In genomic region chr13:51000576-51001260, GRCh38 we compare ENCODE assay signal across 9 cellular contexts.
DNase-seq lines count a peak whose midpoint lies in the region; ATAC-seq and TF ChIP-seq lines count a peak whose summit lies in the region.
"Had no signal": no experiment of that assay in that cellular context is flagged by ENCODE, and none has a peak within 500 bp of the region (broad histone marks: within the 10 kb centered on the region; RNA-seq: fewer than 3 reads in every experiment).

No MANE protein-coding gene starts in this region.

- POLR2A ChIA-PET in activated CD4-positive, alpha-beta T cell treated with anti-CD3 and anti-CD28 coated beads, Interleukin-2, amount 10 ng/mL, durations not matched to agents 7 days and 5 days (lab: Charles Lee) = no interaction called here

- peak; percentile 29 for DNase-seq in Daoy (ENCODE audit: low read depth)
- DNase-seq in NCI-H1694 treated with DMSO at 0.1 percent for 48 hours (lab: John Stamatoyannopoulos, UW) = peak; percentile 94
- peak; percentile 65 to 66 for DNase-seq in cardiac fibroblast (ENCODE audit: low read depth in 2 of 2)
- peak; percentile 79 for DNase-seq in myocyte (ENCODE audit: low read depth)
- DNase-seq in stimulated activated effector memory CD8-positive, alpha-beta T cell treated with anti-CD3 and anti-CD28 coated beads, Interleukin-12 subunit alpha, Interleukin-12 subunit beta, amount 100 ng/mL, for 72 hours (ENCODE audit: low spot score in 2 of 2) = no peak
- no peak for DNase-seq in activated CD4-positive, alpha-beta T cell treated with anti-CD3 and anti-CD28 coated beads, Interleukin-2, amount 10 ng/mL, durations not matched to agents 7 days and 5 days
- DNase-seq in NOMO-1 (lab: John Stamatoyannopoulos, UW; ENCODE audit: unreplicated experiment in 2 of 2) = no peak

- no peak overlapping the region for H3K27ac Mint-ChIP-seq in stimulated activated effector memory CD8-positive, alpha-beta T cell treated with anti-CD3 and anti-CD28 coated beads, Interleukin-12 subunit alpha, Interleukin-12 subunit beta, amount 100 ng/mL, for 72 hours
- H3K27ac Mint-ChIP-seq in activated CD4-positive, alpha-beta T cell treated with anti-CD3 and anti-CD28 coated beads, Interleukin-2, amount 10 ng/mL, durations not matched to agents 7 days and 5 days = no peak overlapping the region

- CTCF ChIA-PET in activated CD4-positive, alpha-beta T cell treated with anti-CD3 and anti-CD28 coated beads, Interleukin-2, amount 10 ng/mL, durations not matched to agents 7 days and 5 days (lab: Charles Lee) = interaction anchor here (1.2 kb wide), 1 partner anchor 69 kb away, joined by 3 read pairs; no protein-coding TSS in a partner anchor

- TF ChIP-seq CTCF in cardiac fibroblast (IDR thresholded peaks at IDR 0.05; ENCODE audit: low read depth, low read length) = no peak

- H3K27me3 Mint-ChIP-seq in activated CD4-positive, alpha-beta T cell treated with anti-CD3 and anti-CD28 coated beads, Interleukin-2, amount 10 ng/mL, durations not matched to agents 7 days and 5 days = peaks cover 6% of the 10 kb centered on the region

- no peaks in the 10 kb centered on the region for H3K36me3 Mint-ChIP-seq in stimulated activated effector memory CD8-positive, alpha-beta T cell treated with anti-CD3 and anti-CD28 coated beads, Interleukin-12 subunit alpha, Interleukin-12 subunit beta, amount 100 ng/mL, for 72 hours
- no peaks in the 10 kb centered on the region for H3K36me3 Mint-ChIP-seq in activated CD4-positive, alpha-beta T cell treated with anti-CD3 and anti-CD28 coated beads, Interleukin-2, amount 10 ng/mL, durations not matched to agents 7 days and 5 days (ENCODE audit: low read depth)

- no peak overlapping the region for H3K4me3 Mint-ChIP-seq in stimulated activated effector memory CD8-positive, alpha-beta T cell treated with anti-CD3 and anti-CD28 coated beads, Interleukin-12 subunit alpha, Interleukin-12 subunit beta, amount 100 ng/mL, for 72 hours
- no peak overlapping the region for H3K4me3 Mint-ChIP-seq in activated CD4-positive, alpha-beta T cell treated with anti-CD3 and anti-CD28 coated beads, Interleukin-2, amount 10 ng/mL, durations not matched to agents 7 days and 5 days

- H3K4me3 ChIP-seq in cardiac fibroblast (replicated peaks in 1 of 2; ENCODE audit: low read depth in 2 of 2, low read length in 2 of 2) = no peak overlapping the region
- H3K4me3 ChIP-seq: coronary artery had no signal

- no peaks in the 10 kb centered on the region for H3K4me1 Mint-ChIP-seq in stimulated activated effector memory CD8-positive, alpha-beta T cell treated with anti-CD3 and anti-CD28 coated beads, Interleukin-12 subunit alpha, Interleukin-12 subunit beta, amount 100 ng/mL, for 72 hours
- H3K4me1 Mint-ChIP-seq in activated CD4-positive, alpha-beta T cell treated with anti-CD3 and anti-CD28 coated beads, Interleukin-2, amount 10 ng/mL, durations not matched to agents 7 days and 5 days = no peaks in the 10 kb centered on the region

- H3K9me3 Mint-ChIP-seq in stimulated activated effector memory CD8-positive, alpha-beta T cell treated with anti-CD3 and anti-CD28 coated beads, Interleukin-12 subunit alpha, Interleukin-12 subunit beta, amount 100 ng/mL, for 72 hours = no peaks in the 10 kb centered on the region
- H3K9me3 Mint-ChIP-seq in activated CD4-positive, alpha-beta T cell treated with anti-CD3 and anti-CD28 coated beads, Interleukin-2, amount 10 ng/mL, durations not matched to agents 7 days and 5 days = no peaks in the 10 kb centered on the region

- ATAC-seq in GM19395 (IDR thresholded peaks at IDR 0.05; ENCODE audit: unreplicated experiment) = no peak
- no peak for ATAC-seq in stimulated activated effector memory CD8-positive, alpha-beta T cell treated with anti-CD3 and anti-CD28 coated beads, Interleukin-12 subunit alpha, Interleukin-12 subunit beta, amount 100 ng/mL, for 72 hours

Comparison
In these comparisons a context has a peak if more than half of its experiments do, and no peak if none do; other contexts are left out.
1. DNase-seq: peak in Daoy (single experiment), NCI-H1694 treated with DMSO at 0.1 percent for 48 hours (single experiment), cardiac fibroblast (2 of 2) and myocyte (single experiment); none in stimulated activated effector memory CD8-positive, alpha-beta T cell treated with anti-CD3 and anti-CD28 coated beads, Interleukin-12 subunit alpha, Interleukin-12 subunit beta, amount 100 ng/mL, for 72 hours (0 of 2), activated CD4-positive, alpha-beta T cell treated with anti-CD3 and anti-CD28 coated beads, Interleukin-2, amount 10 ng/mL, durations not matched to agents 7 days and 5 days (single experiment) and NOMO-1 (0 of 2).